Comparison of ENCODE assay signal across 9 cellular contexts in genomic region chr11:61688368-61689163, GRCh38. TPM values are rescaled to one million over a fixed set of nuclear protein-coding genes. Genes with fewer than 3 reads are reported as not detected.
A peak's percentile ranks its signal among the peaks of the same experiment; 100 is the strongest.
DNase-seq lines count a peak whose midpoint lies in the region; ATAC-seq and TF ChIP-seq lines count a peak whose summit lies in the region.
"Had no signal": no experiment of that assay in that cellular context is flagged by ENCODE, and none has a peak within 500 bp of the region (broad histone marks: within the 10 kb centered on the region; RNA-seq: fewer than 3 reads in every experiment).

No MANE protein-coding gene starts in this region.

- POLR2A ChIA-PET in A673 (lab: Charles Lee; ENCODE audit: low non-redundant PET): no interaction called here

- ATAC-seq in sciatic nerve: peak; percentile 85
- no peak for ATAC-seq in GM18870 (IDR thresholded peaks at IDR 0.05; ENCODE audit: unreplicated experiment)

- no peak overlapping the region for H3K4me3 Mint-ChIP-seq in activated CD4-positive, alpha-beta T cell treated with anti-CD3 and anti-CD28 coated beads, Interleukin-2, amount 10 ng/mL, durations not matched to agents 24 days and 14 days

- peak; percentile 86 for DNase-seq in EH (ENCODE audit: low read depth)
- DNase-seq in SKM-1 treated with dmso at 0.1 percent for 144 hours (lab: John Stamatoyannopoulos, UW; ENCODE audit: unreplicated experiment): peak; percentile 33
- peak; percentile 67 to 83 for DNase-seq in foreskin fibroblast
- DNase-seq in sciatic nerve (ENCODE audit: low spot score): no peak
- no peak for DNase-seq in Karpas-422
- DNase-seq in A673 (ENCODE audit: low spot score): no peak
- DNase-seq in activated CD4-positive, alpha-beta T cell treated with anti-CD3 and anti-CD28 coated beads, Interleukin-2, amount 10 ng/mL, durations not matched to agents 24 days and 14 days: no peak
- DNase-seq: OCI-M1 had no signal

- no peaks in the 10 kb centered on the region for H3K9me2 ChIP-seq in Karpas-422 (replicated peaks; ENCODE audit: insufficient read depth, low read length)

- H2AFZ ChIP-seq in Karpas-422 (ENCODE audit: low read length): no peak overlapping the region

- H3K4me1 Mint-ChIP-seq in activated CD4-positive, alpha-beta T cell treated with anti-CD3 and anti-CD28 coated beads, Interleukin-2, amount 10 ng/mL, durations not matched to agents 24 days and 14 days: no peaks in the 10 kb centered on the region

- no peaks in the 10 kb centered on the region for H3K9me3 ChIP-seq in Karpas-422 (ENCODE audit: low read length)
- H3K9me3 ChIP-seq in A673 (ENCODE audit: low read depth, low read length, poor library complexity, severe bottlenecking): no peaks in the 10 kb centered on the region

- peaks cover 13% of the 10 kb centered on the region for H3K27me3 Mint-ChIP-seq in activated CD4-positive, alpha-beta T cell treated with anti-CD3 and anti-CD28 coated beads, Interleukin-2, amount 10 ng/mL, durations not matched to agents 24 days and 14 days

- H3K27me3 ChIP-seq in Karpas-422 (ENCODE audit: low read length) (no peaks in the 10 kb centered on the region), A673 (replicated peaks; ENCODE audit: insufficient read depth, low read depth, low read length, poor library complexity) (no peaks in the 10 kb centered on the region)

- H3K79me2 ChIP-seq in Karpas-422 (ENCODE audit: low read length): no peaks in the 10 kb centered on the region

- TF ChIP-seq CTCF in foreskin fibroblast (IDR thresholded peaks at IDR 0.05; ENCODE audit: low read depth, low read length): no peak
- TF ChIP-seq CTCF in A673 (conservative IDR thresholded peaks at IDR 0.05; ENCODE audit: low read depth, low read length): no peak

- H3K36me3 Mint-ChIP-seq in activated CD4-positive, alpha-beta T cell treated with anti-CD3 and anti-CD28 coated beads, Interleukin-2, amount 10 ng/mL, durations not matched to agents 24 days and 14 days (ENCODE audit: low read depth): no peaks in the 10 kb centered on the region

- no TSS peak for BruUV-seq in A673 (replicated peaks; lab: Mats Ljungman, UMichigan)

- H3K4me2 ChIP-seq in Karpas-422 (ENCODE audit: low read depth, low read length, poor library complexity, severe bottlenecking): no peak overlapping the region

- no peak overlapping the region for H3K27ac ChIP-seq in Karpas-422 (ENCODE audit: low read length)
- H3K27ac ChIP-seq in A673 (ENCODE audit: low read depth, low read length, poor library complexity, severe bottlenecking): no peak overlapping the region

- intact Hi-C loops in sciatic nerve (cut with DNase I): no loop called here
- intact Hi-C loops in A673 (cut with micrococcal nuclease; ENCODE audit: unreplicated experiment): no loop called here
- intact Hi-C loops in activated CD4-positive, alpha-beta T cell treated with anti-CD3 and anti-CD28 coated beads, Interleukin-2, amount 10 ng/mL, durations not matched to agents 24 days and 14 days (cut with micrococcal nuclease): no loop called here

- H3K4me3 ChIP-seq in foreskin fibroblast (ENCODE audit: low read depth in 1 of 2, low read length in 2 of 2) (peak overlapping the region; percentile 8 to 20), Karpas-422 (ENCODE audit: low read length) (no peak overlapping the region), A673 (ENCODE audit: low read depth, low read length, poor library complexity, severe bottlenecking) (no peak overlapping the region)

- H3K36me3 ChIP-seq in Karpas-422 (ENCODE audit: insufficient read depth, low read length) (no peaks in the 10 kb centered on the region), A673 (ENCODE audit: insufficient read depth, low read length, poor library complexity, severe bottlenecking) (no peaks in the 10 kb centered on the region)

- H3K27ac Mint-ChIP-seq in activated CD4-positive, alpha-beta T cell treated with anti-CD3 and anti-CD28 coated beads, Interleukin-2, amount 10 ng/mL, durations not matched to agents 24 days and 14 days: no peak overlapping the region

- H4K20me1 ChIP-seq in Karpas-422 (ENCODE audit: insufficient read depth, low read depth, low read length): no peaks in the 10 kb centered on the region

- H3K9ac ChIP-seq in Karpas-422 (ENCODE audit: low read length): no peak overlapping the region

- no peaks in the 10 kb centered on the region for H3K9me3 Mint-ChIP-seq in activated CD4-positive, alpha-beta T cell treated with anti-CD3 and anti-CD28 coated beads, Interleukin-2, amount 10 ng/mL, durations not matched to agents 24 days and 14 days

- CTCF ChIA-PET in A673 (lab: Charles Lee): interaction anchor here (0.6 kb wide), 1 partner anchor 89 kb away, joined by 3 read pairs; no protein-coding TSS in a partner anchor

- no peaks in the 10 kb centered on the region for H3K4me1 ChIP-seq in Karpas-422 (ENCODE audit: low read length)
- peaks cover 16% of the 10 kb centered on the region for H3K4me1 ChIP-seq in A673 (ENCODE audit: insufficient read depth, low read length, poor library complexity, severe bottlenecking)

RNA-seq across cellular contexts. Expression of gene DAGLA, which starts 8.4 kb away (rescaled TPM):
- total RNA-seq in sciatic nerve (4.8 TPM), A673 (2021) (10.9 and 11.0 TPM in 2 replicates)
- total RNA-seq in Karpas-422 (2014; rRNA removed; shearing (Covaris generic); ENCODE audit: low replicate concordance): not detected in 2 replicates
- 0.09 and 0.14 TPM in 2 replicates for total RNA-seq in activated CD4-positive, alpha-beta T cell treated with anti-CD3 and anti-CD28 coated beads, Interleukin-2, amount 10 ng/mL, durations not matched to agents 24 days and 14 days

Comparison
In these comparisons a context has a peak if more than half of its experiments do, and no peak if none do; other contexts are left out.
1. DNase-seq: peak in EH (single experiment), SKM-1 treated with dmso at 0.1 percent for 144 hours (single experiment) and foreskin fibroblast (2 of 2); none in sciatic nerve (single experiment), Karpas-422 (single experiment), A673 (single experiment) and activated CD4-positive, alpha-beta T cell treated with anti-CD3 and anti-CD28 coated beads, Interleukin-2, amount 10 ng/mL, durations not matched to agents 24 days and 14 days (single experiment).
2. H3K4me3 ChIP-seq: peak in foreskin fibroblast (2 of 2); none in Karpas-422 (single experiment) and A673 (single experiment).